In the genomic region with DNA sequence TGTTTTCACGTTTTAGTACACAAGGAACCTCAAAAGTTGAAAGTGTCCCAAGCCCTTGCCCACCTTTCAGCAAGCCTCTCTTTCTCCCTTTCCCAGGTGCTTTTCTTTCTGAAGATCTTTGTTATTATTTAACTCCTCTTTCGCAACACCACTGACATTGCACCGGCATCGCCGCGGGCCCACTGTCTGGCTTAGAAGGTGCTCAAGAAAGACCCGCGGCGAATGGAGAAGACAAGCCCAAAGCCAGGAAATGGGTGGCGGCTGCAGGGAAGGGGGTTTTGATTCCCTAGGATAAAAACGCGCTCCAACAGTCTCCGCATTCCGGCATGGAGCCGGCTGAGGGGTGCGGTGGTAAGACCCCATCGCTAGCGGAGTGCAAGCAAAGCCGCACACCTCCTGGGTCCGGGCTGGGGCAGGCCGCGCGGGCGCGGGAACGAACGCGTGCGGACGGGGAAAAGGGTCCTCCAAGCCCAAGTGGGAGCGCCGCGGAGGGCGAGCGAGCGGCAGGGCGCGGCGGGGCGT, we compare ENCODE assay signal across 8 cellular contexts. TPM values are rescaled to one million over a fixed set of nuclear protein-coding genes. Genes with fewer than 3 reads are reported as not detected.
A peak's percentile ranks its signal among the peaks of the same experiment; 100 is the strongest.
DNase-seq lines count a peak whose midpoint lies in the region; ATAC-seq and TF ChIP-seq lines count a peak whose summit lies in the region.

No MANE protein-coding gene starts in this region.

- H3K4me3 ChIP-seq in HCT116 (replicated peaks in 1 of 2; ENCODE audit: low read depth in 1 of 2, low read length in 2 of 2) (peak overlapping the region; percentile 42 to 64), left ventricle myocardium inferior (peak overlapping the region; percentile 73), skeletal muscle satellite cell (ENCODE audit: low read length) (peak overlapping the region; percentile 76)

- no peak overlapping the region for H3K27ac Mint-ChIP-seq in activated CD8-positive, alpha-beta T cell treated with anti-CD3 and anti-CD28 coated beads for 36 hours

- H3K4me1 ChIP-seq in HCT116 (ENCODE audit: control insufficient read depth in 1 of 2, insufficient read depth in 2 of 2, low read length in 2 of 2) = peaks cover 0 to 8% of the 10 kb centered on the region in 2 experiments; a peak in 2 of 4 replicates
- peaks cover 44% of the 10 kb centered on the region for H3K4me1 ChIP-seq in left ventricle myocardium inferior
- peaks cover 9% of the 10 kb centered on the region for H3K4me1 ChIP-seq in skeletal muscle satellite cell (ENCODE audit: control insufficient read depth, insufficient read depth, low read length)

- H3K79me2 ChIP-seq in HCT116 (ENCODE audit: insufficient read depth, low read length) = no peaks in the 10 kb centered on the region

- peaks cover 2% of the 10 kb centered on the region for H3K36me3 Mint-ChIP-seq in activated CD8-positive, alpha-beta T cell treated with anti-CD3 and anti-CD28 coated beads for 36 hours (ENCODE audit: low read depth)

- H3K27me3 ChIP-seq in HCT116 (ENCODE audit: insufficient read depth, low read length) (no peaks in the 10 kb centered on the region), left ventricle myocardium inferior (ENCODE audit: low read depth) (no peaks in the 10 kb centered on the region), skeletal muscle satellite cell (ENCODE audit: control insufficient read depth, insufficient read depth, low read length) (no peaks in the 10 kb centered on the region)

- H3K9me2 ChIP-seq in HCT116 (ENCODE audit: insufficient read depth) = no peaks in the 10 kb centered on the region

- TF ChIP-seq RAD21 in HCT116 (IDR thresholded peaks at IDR 0.05; ENCODE audit: low read depth) = no peak

- H3K9me3 Mint-ChIP-seq in activated CD8-positive, alpha-beta T cell treated with anti-CD3 and anti-CD28 coated beads for 36 hours = peaks cover 6% of the 10 kb centered on the region

- no peak overlapping the region for H2AFZ ChIP-seq in HCT116 (ENCODE audit: low read depth, low read length, poor library complexity, severe bottlenecking)

- H3K4me1 Mint-ChIP-seq in activated CD8-positive, alpha-beta T cell treated with anti-CD3 and anti-CD28 coated beads for 36 hours (ENCODE audit: low read depth) = peaks cover 6% of the 10 kb centered on the region

- POLR2A ChIA-PET in HCT116 (lab: Charles Lee) = no interaction called here
- POLR2A ChIA-PET in activated CD8-positive, alpha-beta T cell treated with anti-CD3 and anti-CD28 coated beads for 36 hours (lab: Charles Lee) = no interaction called here

- H3K27ac ChIP-seq in HCT116 (ENCODE audit: low read depth, low read length) = no peak overlapping the region
- H3K27ac ChIP-seq in left ventricle myocardium inferior (replicated peaks) = peak overlapping the region; percentile 95

- H3K9me3 ChIP-seq in HCT116 (ENCODE audit: control insufficient read depth in 1 of 2, insufficient read depth in 1 of 2, low read depth in 1 of 2, low read length in 2 of 2) (peaks cover 0 to 6% of the 10 kb centered on the region in 2 experiments; a peak in 1 of 4 replicates), left ventricle myocardium inferior (replicated peaks) (peaks cover 14% of the 10 kb centered on the region), skeletal muscle satellite cell (replicated peaks; ENCODE audit: low read length) (peaks cover 6% of the 10 kb centered on the region)

- TF ChIP-seq CTCF in HCT116 (IDR thresholded peaks at IDR 0.05 in 2 of 3, conservative IDR thresholded peaks at IDR 0.05 in 1 of 3; ENCODE audit: borderline replicate concordance in 1 of 3, insufficient read depth in 1 of 3, low read depth in 2 of 3, low read length in 2 of 3) = no peak
- no peak for TF ChIP-seq CTCF in activated CD8-positive, alpha-beta T cell treated with anti-CD3 and anti-CD28 coated beads for 36 hours (IDR thresholded peaks at IDR 0.05)
- TF ChIP-seq CTCF in left ventricle myocardium inferior (IDR thresholded peaks at IDR 0.05; ENCODE audit: borderline replicate concordance) = no peak

- peak overlapping the region; percentile 60 for H3K4me3 Mint-ChIP-seq in activated CD8-positive, alpha-beta T cell treated with anti-CD3 and anti-CD28 coated beads for 36 hours

- no peak for TF ChIP-seq POLR2A in HCT116 (IDR thresholded peaks at IDR 0.05; ENCODE audit: borderline replicate concordance, extremely low read depth, insufficient read depth, insufficient read length)

- H3K9ac ChIP-seq in HCT116 (ENCODE audit: low read length) = peak overlapping the region; percentile 61
- peak overlapping the region; percentile 79 for H3K9ac ChIP-seq in skeletal muscle satellite cell (ENCODE audit: low read depth, low read length)

- BruUV-seq in HCT116 (replicated peaks; lab: Mats Ljungman, UMichigan) = no TSS peak

- intact Hi-C loops in HCT116 (cut with micrococcal nuclease) = no loop called here
- intact Hi-C loops in activated CD8-positive, alpha-beta T cell treated with anti-CD3 and anti-CD28 coated beads for 36 hours (cut with micrococcal nuclease) = no loop called here
- intact Hi-C loops in left ventricle myocardium inferior (cut with micrococcal nuclease) = no loop called here

- DNase-seq in HCT116 (ENCODE audit: low read depth, low spot score) (no peak), left ventricle myocardium inferior (no peak), AG08396 (ENCODE audit: low spot score) (no peak)
- DNase-seq in activated CD8-positive, alpha-beta T cell treated with anti-CD3 and anti-CD28 coated beads for 36 hours = no peak

- CTCF ChIA-PET in HCT116 (lab: Charles Lee) = no interaction called here
- CTCF ChIA-PET in activated CD8-positive, alpha-beta T cell treated with anti-CD3 and anti-CD28 coated beads for 36 hours (lab: Charles Lee) = interaction anchor here (3.6 kb wide), 1 partner anchor 128 kb away, joined by 37 read pairs; a partner anchor contains a TSS

- no peaks in the 10 kb centered on the region for H4K20me1 ChIP-seq in HCT116 (ENCODE audit: insufficient read depth)

- peak; percentile 2; the same call in 1 of the 2 replicates for ATAC-seq in HCT116
- ATAC-seq in activated CD8-positive, alpha-beta T cell treated with anti-CD3 and anti-CD28 coated beads for 36 hours = peak; percentile 11
- ATAC-seq in GM21381 (IDR thresholded peaks at IDR 0.05; ENCODE audit: unreplicated experiment) = no peak
- no peak for ATAC-seq in GM19035 (IDR thresholded peaks at IDR 0.05; ENCODE audit: unreplicated experiment)
- ATAC-seq in GM18498 (IDR thresholded peaks at IDR 0.05; ENCODE audit: unreplicated experiment) = no peak

- H3K4me2 ChIP-seq in HCT116 (ENCODE audit: low read length) (peak overlapping the region; percentile 97), skeletal muscle satellite cell (ENCODE audit: low read length) (peak overlapping the region; percentile 90)

- RAD21 ChIA-PET in HCT116 (lab: Charles Lee; ENCODE audit: low non-redundant PET in 1 of 2, low total read pairs in 2 of 2, uncharacterized antibody in 2 of 2, unreplicated experiment in 2 of 2) = no interaction called here

- no peaks in the 10 kb centered on the region for H3K36me3 ChIP-seq in HCT116 (ENCODE audit: control insufficient read depth in 1 of 2, insufficient read depth in 2 of 2, low read length in 2 of 2)
- peaks cover 3% of the 10 kb centered on the region for H3K36me3 ChIP-seq in left ventricle myocardium inferior
- no peaks in the 10 kb centered on the region for H3K36me3 ChIP-seq in skeletal muscle satellite cell (ENCODE audit: insufficient read depth, low read length)

- peaks cover 24% of the 10 kb centered on the region for H3K27me3 Mint-ChIP-seq in activated CD8-positive, alpha-beta T cell treated with anti-CD3 and anti-CD28 coated beads for 36 hours

TF ChIP-seq in HCT116, 20 proteins besides CTCF, POLR2A, EP300 and RAD21:
- peak; percentile 57; the same call in 1 of the 2 replicates for TF ChIP-seq CEBPB (IDR thresholded peaks at IDR 0.05; ENCODE audit: low read depth)
- TF ChIP-seq JUND (IDR thresholded peaks at IDR 0.05) = no peak
- no peak for TF ChIP-seq YY1 (IDR thresholded peaks at IDR 0.05; ENCODE audit: extremely low read depth, insufficient replicate concordance, low read depth, low read length)
- TF ChIP-seq ZFX (IDR thresholded peaks at IDR 0.05) = 0 out of 2 replicates have a peak, but pooled peaks have one; percentile 28
- TF ChIP-seq, protein P1, sequence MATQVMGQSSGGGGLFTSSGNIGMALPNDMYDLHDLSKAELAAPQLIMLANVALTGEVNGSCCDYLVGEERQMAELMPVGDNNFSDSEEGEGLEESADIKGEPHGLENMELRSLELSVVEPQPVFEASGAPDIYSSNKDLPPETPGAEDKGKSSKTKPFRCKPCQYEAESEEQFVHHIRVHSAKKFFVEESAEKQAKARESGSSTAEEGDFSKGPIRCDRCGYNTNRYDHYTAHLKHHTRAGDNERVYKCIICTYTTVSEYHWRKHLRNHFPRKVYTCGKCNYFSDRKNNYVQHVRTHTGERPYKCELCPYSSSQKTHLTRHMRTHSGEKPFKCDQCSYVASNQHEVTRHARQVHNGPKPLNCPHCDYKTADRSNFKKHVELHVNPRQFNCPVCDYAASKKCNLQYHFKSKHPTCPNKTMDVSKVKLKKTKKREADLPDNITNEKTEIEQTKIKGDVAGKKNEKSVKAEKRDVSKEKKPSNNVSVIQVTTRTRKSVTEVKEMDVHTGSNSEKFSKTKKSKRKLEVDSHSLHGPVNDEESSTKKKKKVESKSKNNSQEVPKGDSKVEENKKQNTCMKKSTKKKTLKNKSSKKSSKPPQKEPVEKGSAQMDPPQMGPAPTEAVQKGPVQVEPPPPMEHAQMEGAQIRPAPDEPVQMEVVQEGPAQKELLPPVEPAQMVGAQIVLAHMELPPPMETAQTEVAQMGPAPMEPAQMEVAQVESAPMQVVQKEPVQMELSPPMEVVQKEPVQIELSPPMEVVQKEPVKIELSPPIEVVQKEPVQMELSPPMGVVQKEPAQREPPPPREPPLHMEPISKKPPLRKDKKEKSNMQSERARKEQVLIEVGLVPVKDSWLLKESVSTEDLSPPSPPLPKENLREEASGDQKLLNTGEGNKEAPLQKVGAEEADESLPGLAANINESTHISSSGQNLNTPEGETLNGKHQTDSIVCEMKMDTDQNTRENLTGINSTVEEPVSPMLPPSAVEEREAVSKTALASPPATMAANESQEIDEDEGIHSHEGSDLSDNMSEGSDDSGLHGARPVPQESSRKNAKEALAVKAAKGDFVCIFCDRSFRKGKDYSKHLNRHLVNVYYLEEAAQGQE (IDR thresholded peaks at IDR 0.05; ENCODE audit: low read depth) = no peak

RNA-seq across cellular contexts. Expression of a gene that starts 0.4 kb away (rescaled TPM):
- total RNA-seq in HCT116 (2021; ENCODE audit: unreplicated experiment) (4.3 TPM), left ventricle myocardium inferior (40.6 TPM)
- 4.4 and 5.5 TPM in 2 replicates for polyA plus RNA-seq in HCT116 (2012)
- total RNA-seq in activated CD8-positive, alpha-beta T cell treated with anti-CD3 and anti-CD28 coated beads for 36 hours = 1 to 10 TPM; 1.3 to 1.6 TPM
- total RNA-seq in skeletal muscle satellite cell (2012; rRNA removed) = 15.7 and 16.2 TPM in 2 replicates

Comparison
In these comparisons a context has a peak if more than half of its experiments do, and no peak if none do; other contexts are left out.
1. ATAC-seq: peak in HCT116 (single experiment) and activated CD8-positive, alpha-beta T cell treated with anti-CD3 and anti-CD28 coated beads for 36 hours (single experiment); none in GM21381 (single experiment), GM19035 (single experiment) and GM18498 (single experiment).
2. Peak in every context shown above with its lines, with median percentiles within 50 percentile points of each other: H3K4me3 ChIP-seq.